Comparison of ENCODE assay signal across 8 cellular contexts in genomic region chr18:6408543-6408942, GRCh38. TPM values are rescaled to one million over a fixed set of nuclear protein-coding genes. Genes with fewer than 3 reads are reported as not detected.
DNase-seq lines count a peak whose midpoint lies in the region; ATAC-seq, FAIRE-seq and TF ChIP-seq lines count a peak whose summit lies in the region.
"Not testable (repeated sequence)": the region's sequence is repeated elsewhere in the genome, so short reads cannot be mapped to it uniquely, and the experiment has no call there.
"Had no signal": no experiment of that assay in that cellular context is flagged by ENCODE, and none has a peak within 500 bp of the region (broad histone marks: within the 10 kb centered on the region; RNA-seq: fewer than 3 reads in every experiment).

No MANE protein-coding gene starts in this region.

- intact Hi-C loops in esophagus muscularis mucosa (cut with DNase I): not testable (repeated sequence)
- intact Hi-C loops in HepG2 (cut with micrococcal nuclease; ENCODE audit: unreplicated experiment): loop anchor here (10.0 kb wide), 1 partner anchor 194 kb away; no protein-coding TSS in a partner anchor

- not testable (repeated sequence) for H3K4me1 ChIP-seq in esophagus muscularis mucosa
- H3K4me1 ChIP-seq in HepG2 (ENCODE audit: insufficient read depth, low read length): peaks cover 82% of the 10 kb centered on the region

- not testable (repeated sequence) for H3K27ac ChIP-seq in esophagus muscularis mucosa (replicated peaks in 1 of 4); HepG2 (ENCODE audit: extremely low read length, insufficient read depth, low read length)

- H3K27me3 ChIP-seq in esophagus muscularis mucosa; HepG2 (ENCODE audit: control insufficient read depth in 1 of 2, insufficient read depth in 2 of 2, low read length in 2 of 2): not testable (repeated sequence)

- not testable (repeated sequence) for H3K36me3 ChIP-seq in esophagus muscularis mucosa; HepG2 (replicated peaks in 1 of 2; ENCODE audit: control insufficient read depth in 1 of 2, insufficient read depth in 2 of 2, low read length in 2 of 2)

- H4K20me1 ChIP-seq in HepG2 (ENCODE audit: insufficient read depth, low read length): not testable (repeated sequence)

- H3K4me2 ChIP-seq in HepG2 (ENCODE audit: low read depth, low read length): peak overlapping the region; percentile 76; the same call in 1 of the 2 replicates

- TF ChIP-seq EP300 in esophagus muscularis mucosa (IDR thresholded peaks at IDR 0.05); HepG2 (IDR thresholded peaks at IDR 0.05; ENCODE audit: low read depth in 2 of 2, low read length in 2 of 2); HepG2 (CRISPR knock-in tag; IDR thresholded peaks at IDR 0.05; ENCODE audit: borderline replicate concordance): not testable (repeated sequence)

- not testable (repeated sequence) for ATAC-seq in HepG2

- CTCF ChIA-PET in HepG2 (lab: Yijun Ruan, JAX; ENCODE audit: low intra/inter-chr PET ratio, low total read pairs): not testable (repeated sequence)

- H3K4me3 ChIP-seq in esophagus muscularis mucosa; HepG2 (replicated peaks in 1 of 3; ENCODE audit: insufficient read depth in 1 of 3, low read depth in 2 of 3, low read length in 3 of 3): not testable (repeated sequence)

- FAIRE-seq in HepG2 (lab: Jason Lieb, UNC): not testable (repeated sequence)

- TF ChIP-seq CTCF in esophagus muscularis mucosa (IDR thresholded peaks at IDR 0.05); HepG2 (CRISPR knock-in tag; IDR thresholded peaks at IDR 0.05): not testable (repeated sequence)

- not testable (repeated sequence) for H3K9ac ChIP-seq in HepG2 (ENCODE audit: insufficient read depth, low read depth, low read length)

- peaks cover 81% of the 10 kb centered on the region for H3K79me2 ChIP-seq in HepG2 (ENCODE audit: insufficient read depth, low read length)

- WGBS in esophagus muscularis mucosa: 94% methylated on average over 8 of the region's 8 CpGs
- 50% methylated on average over 8 of the region's 8 CpGs for WGBS in HepG2 (ENCODE audit: low lambda C conversion rate)

- not testable (repeated sequence) for TF ChIP-seq POLR2A in esophagus muscularis mucosa (IDR thresholded peaks at IDR 0.05; ENCODE audit: low read depth); HepG2 (IDR thresholded peaks at IDR 0.05; ENCODE audit: insufficient read depth in 1 of 2, low read depth in 2 of 2, low read length in 2 of 2)

- in situ Hi-C loops in HepG2 (cut with HindIII; ENCODE audit: extremely low pct_ligation_motif_present, low pct_unique_long_range_greater_than_20kb): not testable (repeated sequence)

- POLR2A ChIA-PET in HepG2 (lab: Yijun Ruan, JAX): not testable (repeated sequence)

- H3K9me3 ChIP-seq in esophagus muscularis mucosa; HepG2 (ENCODE audit: low read length): not testable (repeated sequence)

- TF ChIP-seq RAD21 in HepG2 (CRISPR knock-in tag; IDR thresholded peaks at IDR 0.05): not testable (repeated sequence)

- H2AFZ ChIP-seq in HepG2 (ENCODE audit: low read length): not testable (repeated sequence)

- peak; percentile 43 for DNase-seq in NCI-H69 (lab: John Stamatoyannopoulos, UW)
- peak; percentile 45 for DNase-seq in esophagus muscularis mucosa (ENCODE audit: extremely low spot score)
- DNase-seq in HepG2 (ENCODE audit: low spot score): not testable (repeated sequence)

- not testable (repeated sequence) for BruUV-seq in HepG2 (replicated peaks; lab: Mats Ljungman, UMichigan)

TF ChIP-seq in HepG2, 621 proteins besides CTCF, POLR2A, EP300 and RAD21:
- TF ChIP-seq ZNF770 (CRISPR knock-in tag; IDR thresholded peaks at IDR 0.05) (peak; percentile 37; the same call in 1 of the 2 replicates), CEBPB (IDR thresholded peaks at IDR 0.05; ENCODE audit: borderline replicate concordance, low read depth, low read length) (peak; percentile 63; the same call in 1 of the 2 replicates), CEBPG (CRISPR knock-in tag; IDR thresholded peaks at IDR 0.05) (peak; percentile 75), PATZ1 (CRISPR knock-in tag; IDR thresholded peaks at IDR 0.05) (0 out of 2 replicates have a peak, but pooled peaks have one; percentile 12), ZNF362 (CRISPR knock-in tag; IDR thresholded peaks at IDR 0.05; ENCODE audit: borderline replicate concordance) (peak; percentile 37; the same call in 1 of the 2 replicates)

RNA-seq across cellular contexts. Expression of gene L3MBTL4, which starts 6.2 kb away (rescaled TPM):
- total RNA-seq in esophagus muscularis mucosa (1 to 10 TPM; 1.0 to 2.9 (median 1.6) TPM), HepG2 (2016; rRNA removed; fragmentation: Illumina TruSeq; extraction: Trizol) (12.8 and 13.3 TPM in 2 replicates)
- 25.3 and 29.3 TPM in 2 replicates for total RNA-seq in HepG2 (2016; cell fraction: cytosol; rRNA removed; fragmentation: Illumina TruSeq; extraction: Trizol; ENCODE audit: low read depth)
- total RNA-seq in HepG2 (2016; cell fraction: insoluble cytoplasmic fraction; rRNA removed; fragmentation: Illumina TruSeq; extraction: Trizol): 11.6 and 12.3 TPM in 2 replicates
- 18.9 and 22.5 TPM in 2 replicates for total RNA-seq in HepG2 (2016; cell fraction: membrane; rRNA removed; fragmentation: Illumina TruSeq; extraction: Trizol)
- total RNA-seq in HepG2 (2016; cell fraction: nucleus; rRNA removed; fragmentation: Illumina TruSeq; extraction: Trizol): 23.9 and 26.7 TPM in 2 replicates
- polyA plus RNA-seq in HepG2 (2011; rRNA removed): 10.8 and 13.6 TPM in 2 replicates
- polyA plus RNA-seq in HepG2 (2011; cell fraction: cytosol; rRNA removed): 7.7 and 12.3 TPM in 2 replicates
- 16.7 and 22.6 TPM in 2 replicates for polyA plus RNA-seq in HepG2 (2011; cell fraction: nucleus; rRNA removed)
- 17.6 and 21.8 TPM in 2 replicates for polyA plus RNA-seq in HepG2 (2012)
- 1.4 and 1.5 TPM in 2 replicates for polyA plus RNA-seq in HepG2 (2016; cell fraction: cytosol; fragmentation: Illumina TruSeq; extraction: Trizol; ENCODE audit: low read depth)
- polyA plus RNA-seq in HepG2 (2016; cell fraction: insoluble cytoplasmic fraction; fragmentation: Illumina TruSeq; extraction: Trizol; ENCODE audit: low read depth): 9.6 and 10.1 TPM in 2 replicates
- 3.7 TPM in 2 replicates for polyA plus RNA-seq in HepG2 (2016; cell fraction: membrane; fragmentation: Illumina TruSeq; extraction: Trizol; ENCODE audit: low read depth)
- polyA plus RNA-seq in HepG2 (2016; cell fraction: nucleus; fragmentation: Illumina TruSeq; extraction: Trizol; ENCODE audit: insufficient read depth, low read depth): 9.3 and 9.7 TPM in 2 replicates
- 24.0 TPM in 1 of 2 replicates, not detected in the other for polyA minus RNA-seq in HepG2 (2011; rRNA and poly(A)+ RNA removed; ENCODE audit: low replicate concordance)
- polyA minus RNA-seq in HepG2 (2011; cell fraction: cytosol; rRNA and poly(A)+ RNA removed): 13.0 and 15.2 TPM in 2 replicates
- polyA minus RNA-seq in HepG2 (2011; cell fraction: nucleus; rRNA and poly(A)+ RNA removed): 98.6 and 130 TPM in 2 replicates
- total RNA-seq: A172, A673 had no signal
- polyA plus RNA-seq: BJ; CD4-positive, alpha-beta memory T cell; CD4-positive, CD25-positive, alpha-beta regulatory T cell had no signal
